In the genomic region with DNA sequence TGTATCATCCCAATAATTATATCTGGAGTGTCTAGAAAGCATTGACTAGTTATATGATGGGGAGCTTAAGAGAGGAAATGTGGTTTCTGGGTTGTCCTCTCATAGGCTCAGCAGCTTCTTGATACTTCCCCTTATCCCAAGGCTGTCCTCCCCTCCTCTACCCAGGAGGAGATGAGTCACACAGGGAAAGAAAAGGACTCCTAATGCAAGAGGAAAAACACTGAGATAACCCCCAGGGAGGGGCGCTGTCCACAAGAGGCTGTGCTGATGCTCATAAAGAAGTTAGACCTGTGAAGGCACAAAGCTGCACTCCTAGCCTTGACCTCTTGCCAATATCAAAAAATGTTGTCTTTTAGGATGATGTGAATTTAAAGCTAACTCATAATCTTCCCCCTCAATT, we compare ENCODE assay signal across 9 cellular contexts. TPM values are rescaled to one million over a fixed set of nuclear protein-coding genes. Genes with fewer than 3 reads are reported as not detected.
DNase-seq lines count a peak whose midpoint lies in the region; ATAC-seq, FAIRE-seq and TF ChIP-seq lines count a peak whose summit lies in the region.
"Had no signal": no experiment of that assay in that cellular context is flagged by ENCODE, and none has a peak within 500 bp of the region (broad histone marks: within the 10 kb centered on the region; RNA-seq: fewer than 3 reads in every experiment).

No MANE protein-coding gene starts in this region.

- peaks cover 3% of the 10 kb centered on the region for H3K27me3 ChIP-seq in DND-41 (ENCODE audit: insufficient read depth, low read length, poor library complexity)
- no peaks in the 10 kb centered on the region; a peak in 1 of 5 replicates for H3K27me3 ChIP-seq in HepG2 (ENCODE audit: control insufficient read depth in 1 of 2, insufficient read depth in 2 of 2, low read length in 2 of 2)

- CTCF ChIA-PET in HepG2 (lab: Yijun Ruan, JAX; ENCODE audit: low intra/inter-chr PET ratio, low total read pairs): no interaction called here

- TF ChIP-seq CTCF in DND-41 (IDR thresholded peaks at IDR 0.05; ENCODE audit: borderline replicate concordance, extremely low read depth, low read length, poor library complexity, severe bottlenecking): peak; percentile 16
- TF ChIP-seq CTCF in LNCAP (IDR thresholded peaks at IDR 0.05): peak; percentile 9; the same call in 1 of the 2 replicates
- TF ChIP-seq CTCF in HepG2 (CRISPR knock-in tag; IDR thresholded peaks at IDR 0.05): peak; percentile 38
- TF ChIP-seq CTCF in glutamatergic neuron (IDR thresholded peaks at IDR 0.05; ENCODE audit: partially characterized antibody, unreplicated experiment): no peak

- H3K79me2 ChIP-seq in DND-41 (ENCODE audit: insufficient read depth, low read length) (no peaks in the 10 kb centered on the region), HepG2 (ENCODE audit: insufficient read depth, low read length) (no peaks in the 10 kb centered on the region)

- no peak overlapping the region for H3K4me2 ChIP-seq in DND-41 (ENCODE audit: insufficient read depth, low read length)
- no peak overlapping the region for H3K4me2 ChIP-seq in HepG2 (ENCODE audit: low read depth, low read length)

- in situ Hi-C loops in HepG2 (cut with HindIII; ENCODE audit: extremely low pct_ligation_motif_present, low pct_unique_long_range_greater_than_20kb): no loop called here

- H3K4me1 Mint-ChIP-seq in glutamatergic neuron (ENCODE audit: low read depth, unreplicated experiment): peaks cover 6% of the 10 kb centered on the region

- BruUV-seq in HepG2 (replicated peaks; lab: Mats Ljungman, UMichigan): no TSS peak

- no peaks in the 10 kb centered on the region for H3K27me3 Mint-ChIP-seq in glutamatergic neuron (ENCODE audit: unreplicated experiment)

- H3K36me3 Mint-ChIP-seq in glutamatergic neuron (ENCODE audit: unreplicated experiment): no peaks in the 10 kb centered on the region

- no peaks in the 10 kb centered on the region for H3K36me3 ChIP-seq in DND-41 (ENCODE audit: insufficient read depth, low read length)
- H3K36me3 ChIP-seq in HepG2 (replicated peaks in 1 of 2; ENCODE audit: control insufficient read depth in 1 of 2, insufficient read depth in 2 of 2, low read length in 2 of 2): no peaks in the 10 kb centered on the region

- H4K20me1 ChIP-seq in DND-41 (ENCODE audit: insufficient read depth, low read length) (no peaks in the 10 kb centered on the region), HepG2 (ENCODE audit: insufficient read depth, low read length) (no peaks in the 10 kb centered on the region)

- no peak for FAIRE-seq in HepG2 (lab: Jason Lieb, UNC)

- H3K9me3 ChIP-seq in DND-41 (ENCODE audit: insufficient read depth, low read length, severe bottlenecking) (no peaks in the 10 kb centered on the region), HepG2 (ENCODE audit: low read length) (no peaks in the 10 kb centered on the region)

- H3K4me1 ChIP-seq in DND-41 (ENCODE audit: insufficient read depth, low read length): peaks cover 4% of the 10 kb centered on the region
- H3K4me1 ChIP-seq in HepG2 (ENCODE audit: insufficient read depth, low read length): peaks cover 16% of the 10 kb centered on the region

- no peak overlapping the region for H3K9ac ChIP-seq in DND-41 (ENCODE audit: low read depth, low read length)
- no peak overlapping the region for H3K9ac ChIP-seq in HepG2 (ENCODE audit: insufficient read depth, low read depth, low read length)

- TF ChIP-seq EP300 in HepG2 (IDR thresholded peaks at IDR 0.05; ENCODE audit: low read depth in 2 of 2, low read length in 2 of 2) (no peak), HepG2 (CRISPR knock-in tag; IDR thresholded peaks at IDR 0.05; ENCODE audit: borderline replicate concordance) (no peak)

- POLR2A ChIA-PET in HepG2 (lab: Yijun Ruan, JAX): no interaction called here

- TF ChIP-seq POLR2A in HepG2 (IDR thresholded peaks at IDR 0.05; ENCODE audit: insufficient read depth in 1 of 2, low read depth in 2 of 2, low read length in 2 of 2): no peak

- H3K27ac ChIP-seq in DND-41 (ENCODE audit: low read length) (no peak overlapping the region), HepG2 (ENCODE audit: extremely low read length, insufficient read depth, low read length) (no peak overlapping the region)

- H2AFZ ChIP-seq in DND-41 (ENCODE audit: low read depth, low read length) (no peak overlapping the region), HepG2 (ENCODE audit: low read length) (no peak overlapping the region)

- peaks cover 1% of the 10 kb centered on the region for H3K9me3 Mint-ChIP-seq in glutamatergic neuron (ENCODE audit: unreplicated experiment)

- no peak for DNase-seq in DND-41
- peak; percentile 64 for DNase-seq in amniotic stem cell (lab: John Stamatoyannopoulos, UW)
- DNase-seq in HepG2 (ENCODE audit: low spot score): peak; percentile 5
- DNase-seq in glutamatergic neuron: no peak
- DNase-seq in NCI-H69 (lab: John Stamatoyannopoulos, UW): no peak
- no peak for DNase-seq in stimulated activated CD4-positive, alpha-beta T cell treated with anti-CD3 and anti-CD28 coated beads, Interleukin-15, amount 100 ng/mL, for 24 hours
- DNase-seq: stimulated activated naive CD4-positive, alpha-beta T cell treated with Interleukin-2 at 50 U/mL for 16 hours had no signal

- H3K27ac Mint-ChIP-seq in glutamatergic neuron (ENCODE audit: unreplicated experiment): no peak overlapping the region

- WGBS in HepG2 (ENCODE audit: low lambda C conversion rate): 0% methylated on average over 1 of the region's 1 CpG

- H3K4me3 ChIP-seq in DND-41 (ENCODE audit: low read depth in 1 of 2, low read length in 2 of 2): no peak overlapping the region
- H3K4me3 ChIP-seq in HepG2 (replicated peaks in 1 of 3; ENCODE audit: insufficient read depth in 1 of 3, low read depth in 2 of 3, low read length in 3 of 3): no peak overlapping the region

- no peak overlapping the region for H3K4me3 Mint-ChIP-seq in glutamatergic neuron (ENCODE audit: unreplicated experiment)

- ATAC-seq in DND-41 (ENCODE audit: insufficient read depth, low read depth) (no peak), HepG2 (no peak), GM19455 (IDR thresholded peaks at IDR 0.05; ENCODE audit: unreplicated experiment) (no peak)

- intact Hi-C loops in HepG2 (cut with micrococcal nuclease; ENCODE audit: unreplicated experiment): no loop called here

- no peak for TF ChIP-seq RAD21 in HepG2 (CRISPR knock-in tag; IDR thresholded peaks at IDR 0.05)

TF ChIP-seq in HepG2, 621 proteins besides CTCF, POLR2A, EP300 and RAD21 (continues in another document):
- TF ChIP-seq, protein P1, sequence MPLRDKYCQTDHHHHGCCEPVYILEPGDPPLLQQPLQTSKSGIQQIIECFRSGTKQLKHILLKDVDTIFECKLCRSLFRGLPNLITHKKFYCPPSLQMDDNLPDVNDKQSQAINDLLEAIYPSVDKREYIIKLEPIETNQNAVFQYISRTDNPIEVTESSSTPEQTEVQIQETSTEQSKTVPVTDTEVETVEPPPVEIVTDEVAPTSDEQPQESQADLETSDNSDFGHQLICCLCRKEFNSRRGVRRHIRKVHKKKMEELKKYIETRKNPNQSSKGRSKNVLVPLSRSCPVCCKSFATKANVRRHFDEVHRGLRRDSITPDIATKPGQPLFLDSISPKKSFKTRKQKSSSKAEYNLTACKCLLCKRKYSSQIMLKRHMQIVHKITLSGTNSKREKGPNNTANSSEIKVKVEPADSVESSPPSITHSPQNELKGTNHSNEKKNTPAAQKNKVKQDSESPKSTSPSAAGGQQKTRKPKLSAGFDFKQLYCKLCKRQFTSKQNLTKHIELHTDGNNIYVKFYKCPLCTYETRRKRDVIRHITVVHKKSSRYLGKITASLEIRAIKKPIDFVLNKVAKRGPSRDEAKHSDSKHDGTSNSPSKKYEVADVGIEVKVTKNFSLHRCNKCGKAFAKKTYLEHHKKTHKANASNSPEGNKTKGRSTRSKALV (CRISPR knock-in tag; IDR thresholded peaks at IDR 0.05): no peak
- TF ChIP-seq ZMYM3 (CRISPR knock-in tag; IDR thresholded peaks at IDR 0.05) (no peak), FOSL2 (CRISPR knock-in tag; IDR thresholded peaks at IDR 0.05) (peak; percentile 42; the same call in 1 of the 2 replicates)

RNA-seq across cellular contexts. Expression of a gene that starts 28.8 kb away (rescaled TPM):
- total RNA-seq in HepG2 (2016; rRNA removed; fragmentation: Illumina TruSeq; extraction: Trizol) (28.1 and 52.1 TPM in 2 replicates), glutamatergic neuron (ENCODE audit: unreplicated experiment) (27.3 TPM)
- total RNA-seq in HepG2 (2016; cell fraction: cytosol; rRNA removed; fragmentation: Illumina TruSeq; extraction: Trizol; ENCODE audit: low read depth): 29.8 and 30.1 TPM in 2 replicates
- total RNA-seq in HepG2 (2016; cell fraction: insoluble cytoplasmic fraction; rRNA removed; fragmentation: Illumina TruSeq; extraction: Trizol): 29.9 and 49.6 TPM in 2 replicates
- total RNA-seq in HepG2 (2016; cell fraction: membrane; rRNA removed; fragmentation: Illumina TruSeq; extraction: Trizol): 48.6 and 49.9 TPM in 2 replicates
- 19.3 and 23.2 TPM in 2 replicates for total RNA-seq in HepG2 (2016; cell fraction: nucleus; rRNA removed; fragmentation: Illumina TruSeq; extraction: Trizol)
- 12.6 and 15.7 TPM in 2 replicates for polyA plus RNA-seq in HepG2 (2011; rRNA removed)
- 12.4 and 14.4 TPM in 2 replicates for polyA plus RNA-seq in HepG2 (2011; cell fraction: cytosol; rRNA removed)
- 6.8 and 22.5 TPM in 2 replicates for polyA plus RNA-seq in HepG2 (2011; cell fraction: nucleus; rRNA removed)
- 25.0 and 29.0 TPM in 2 replicates for polyA plus RNA-seq in HepG2 (2012)
- 37.1 and 42.6 TPM in 2 replicates for polyA plus RNA-seq in HepG2 (2016; cell fraction: cytosol; fragmentation: Illumina TruSeq; extraction: Trizol; ENCODE audit: low read depth)
- 61.5 and 63.2 TPM in 2 replicates for polyA plus RNA-seq in HepG2 (2016; cell fraction: insoluble cytoplasmic fraction; fragmentation: Illumina TruSeq; extraction: Trizol; ENCODE audit: low read depth)
- polyA plus RNA-seq in HepG2 (2016; cell fraction: membrane; fragmentation: Illumina TruSeq; extraction: Trizol; ENCODE audit: low read depth): 44.2 and 46.2 TPM in 2 replicates
- 28.3 and 28.8 TPM in 2 replicates for polyA plus RNA-seq in HepG2 (2016; cell fraction: nucleus; fragmentation: Illumina TruSeq; extraction: Trizol; ENCODE audit: insufficient read depth, low read depth)
- polyA minus RNA-seq in HepG2 (2011; rRNA and poly(A)+ RNA removed; ENCODE audit: low replicate concordance): 20.7 and 24.7 TPM in 2 replicates
- 20.1 and 21.1 TPM in 2 replicates for polyA minus RNA-seq in HepG2 (2011; cell fraction: cytosol; rRNA and poly(A)+ RNA removed)
- polyA minus RNA-seq in HepG2 (2011; cell fraction: nucleus; rRNA and poly(A)+ RNA removed): 16.4 and 23.9 TPM in 2 replicates

Comparison
In these comparisons a context has a peak if more than half of its experiments do, and no peak if none do; other contexts are left out.
1. DNase-seq: peak in amniotic stem cell (single experiment) and HepG2 (single experiment); none in DND-41 (single experiment), glutamatergic neuron (single experiment), NCI-H69 (single experiment) and stimulated activated CD4-positive, alpha-beta T cell treated with anti-CD3 and anti-CD28 coated beads, Interleukin-15, amount 100 ng/mL, for 24 hours (single experiment).